In genomic region chr1:58317694-58318093, GRCh38 we compare ENCODE assay signal across 3 cellular contexts.
"Had no signal": no experiment of that assay in that cellular context is flagged by ENCODE, and none has a peak within 500 bp of the region (broad histone marks: within the 10 kb centered on the region; RNA-seq: fewer than 3 reads in every experiment).

No MANE protein-coding gene starts in this region.

- DNase-seq: GDM1, GF-D8 had no signal

- ATAC-seq: GM12878 had no signal

- H3K4me3 ChIP-seq: GM12878 had no signal
